Comparison of ENCODE assay signal across 12 cellular contexts in genomic region chr22:47452184-47452583, GRCh38.
A peak's percentile ranks its signal among the peaks of the same experiment; 100 is the strongest.
DNase-seq lines count a peak whose midpoint lies in the region; ATAC-seq and TF ChIP-seq lines count a peak whose summit lies in the region.
"Had no signal": no experiment of that assay in that cellular context is flagged by ENCODE, and none has a peak within 500 bp of the region (broad histone marks: within the 10 kb centered on the region; RNA-seq: fewer than 3 reads in every experiment).

No MANE protein-coding gene starts in this region.

- no peak overlapping the region for H3K4me3 ChIP-seq in A673 (ENCODE audit: low read depth, low read length, poor library complexity, severe bottlenecking)
- H3K4me3 ChIP-seq in esophagus muscularis mucosa, result no peak overlapping the region

- CTCF ChIA-PET in A673 (lab: Charles Lee), result no interaction called here
- CTCF ChIA-PET in Calu3 (lab: Charles Lee), result no interaction called here

- DNase-seq in A673 (ENCODE audit: low spot score), result peak; percentile 55
- peak; percentile 12 for DNase-seq in NCI-H748 treated with DMSO at 0.1 percent for 48 hours (lab: John Stamatoyannopoulos, UW)
- peak; percentile 82 for DNase-seq in esophagus muscularis mucosa (ENCODE audit: extremely low spot score)
- no peak for DNase-seq in AG08396 (ENCODE audit: low spot score)
- DNase-seq in left ventricle myocardium superior, result no peak
- no peak for DNase-seq in Calu3
- DNase-seq: GDM1; hippocampal formation; NK-92 treated with Interleukin-12 subunit alpha and Interleukin-12 subunit beta, amount 100 ng/mL, for 24 hours had no signal

- BruUV-seq in A673 (replicated peaks; lab: Mats Ljungman, UMichigan) (no TSS peak), Calu3 (replicated peaks; lab: Mats Ljungman, UMichigan) (no TSS peak)

- TF ChIP-seq CTCF in A673 (conservative IDR thresholded peaks at IDR 0.05; ENCODE audit: low read depth, low read length) (peak; percentile 54), GM12873 (IDR thresholded peaks at IDR 0.05; ENCODE audit: insufficient read depth, low read depth, low read length, missing control alignments) (peak; percentile 42), esophagus muscularis mucosa (IDR thresholded peaks at IDR 0.05) (peak in 1 of 3 experiments; percentile 28), Calu3 (IDR thresholded peaks at IDR 0.05; ENCODE audit: unreplicated experiment) (no peak)

- POLR2A ChIA-PET in A673 (lab: Charles Lee; ENCODE audit: low non-redundant PET), result no interaction called here

- intact Hi-C loops in A673 (cut with micrococcal nuclease; ENCODE audit: unreplicated experiment), result no loop called here
- intact Hi-C loops in esophagus muscularis mucosa (cut with DNase I), result no loop called here
- intact Hi-C loops in left ventricle myocardium superior (cut with micrococcal nuclease), result no loop called here
- intact Hi-C loops in Calu3 (cut with micrococcal nuclease; ENCODE audit: unreplicated experiment), result no loop called here

- no peaks in the 10 kb centered on the region for H3K9me3 ChIP-seq in A673 (ENCODE audit: low read depth, low read length, poor library complexity, severe bottlenecking)
- H3K9me3 ChIP-seq in esophagus muscularis mucosa, result peaks cover 0 to 16% (median 14%) of the 10 kb centered on the region in 4 donors

- H3K27ac Mint-ChIP-seq in Calu3 (ENCODE audit: unreplicated experiment), result no peak overlapping the region

- H3K27ac ChIP-seq in A673 (ENCODE audit: low read depth, low read length, poor library complexity, severe bottlenecking), result no peak overlapping the region
- H3K27ac ChIP-seq in esophagus muscularis mucosa (replicated peaks in 1 of 4), result no peak overlapping the region

- H3K36me3 ChIP-seq in A673 (ENCODE audit: insufficient read depth, low read length, poor library complexity, severe bottlenecking) (no peaks in the 10 kb centered on the region), esophagus muscularis mucosa (no peaks in the 10 kb centered on the region)

- H3K9me3 Mint-ChIP-seq in Calu3 (ENCODE audit: low read depth, unreplicated experiment), result peaks cover 2% of the 10 kb centered on the region

- no peaks in the 10 kb centered on the region for H3K36me3 Mint-ChIP-seq in Calu3 (ENCODE audit: insufficient read depth, unreplicated experiment)

- H3K27me3 Mint-ChIP-seq in Calu3 (ENCODE audit: unreplicated experiment), result no peaks in the 10 kb centered on the region

- ATAC-seq in GM21717 (IDR thresholded peaks at IDR 0.05; ENCODE audit: unreplicated experiment) (no peak), left ventricle myocardium superior (no peak)

- H3K4me3 Mint-ChIP-seq in Calu3 (ENCODE audit: low read depth, unreplicated experiment), result no peak overlapping the region
- H3K4me3 Mint-ChIP-seq: central memory CD8-positive, alpha-beta T cell had no signal

- no peak for TF ChIP-seq EP300 in esophagus muscularis mucosa (IDR thresholded peaks at IDR 0.05)

- no peaks in the 10 kb centered on the region for H3K4me1 ChIP-seq in A673 (ENCODE audit: insufficient read depth, low read length, poor library complexity, severe bottlenecking)
- H3K4me1 ChIP-seq in esophagus muscularis mucosa, result no peaks in the 10 kb centered on the region

- no peak for TF ChIP-seq POLR2A in esophagus muscularis mucosa (IDR thresholded peaks at IDR 0.05; ENCODE audit: low read depth)

- WGBS in esophagus muscularis mucosa, result 92% methylated on average over 2 of the region's 2 CpGs

- no peaks in the 10 kb centered on the region for H3K27me3 ChIP-seq in A673 (replicated peaks; ENCODE audit: insufficient read depth, low read depth, low read length, poor library complexity)
- H3K27me3 ChIP-seq in esophagus muscularis mucosa, result peaks cover 0 to 40% (median 0%) of the 10 kb centered on the region in 4 donors

- H3K4me1 Mint-ChIP-seq in Calu3 (ENCODE audit: low read depth, unreplicated experiment), result no peaks in the 10 kb centered on the region
- H3K4me1 Mint-ChIP-seq: central memory CD8-positive, alpha-beta T cell had no signal

Comparison
In these comparisons a context has a peak if more than half of its experiments do, and no peak if none do; other contexts are left out.
1. DNase-seq: peak in A673 (single experiment), NCI-H748 treated with DMSO at 0.1 percent for 48 hours (single experiment) and esophagus muscularis mucosa (single experiment); none in AG08396 (single experiment), left ventricle myocardium superior (single experiment) and Calu3 (single experiment).